ENCODE assay signal across 17 cellular contexts in the genomic region with DNA sequence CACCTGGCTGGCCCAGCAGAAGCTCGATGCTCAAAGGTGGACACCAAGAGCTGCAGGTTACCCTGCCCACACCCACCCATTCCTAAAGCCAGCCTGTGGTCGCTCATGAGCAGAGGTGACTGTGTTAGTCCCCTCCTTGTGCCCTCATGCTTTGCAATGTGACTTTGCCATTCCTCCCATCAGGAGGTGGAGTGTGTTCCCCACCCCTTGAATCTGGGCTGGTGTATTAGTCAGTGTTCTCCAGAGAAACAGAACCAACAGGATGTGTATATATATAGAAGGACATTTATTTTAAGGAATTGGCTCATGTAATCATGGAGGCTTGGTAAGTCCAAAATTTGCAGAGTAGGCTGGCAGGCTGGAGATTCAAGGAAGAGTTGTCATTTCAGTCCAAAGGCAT. TPM values are rescaled to one million over a fixed set of nuclear protein-coding genes. Genes with fewer than 3 reads are reported as not detected.
DNase-seq lines count a peak whose midpoint lies in the region; ATAC-seq and TF ChIP-seq lines count a peak whose summit lies in the region.
"Had no signal": no experiment of that assay in that cellular context is flagged by ENCODE, and none has a peak within 500 bp of the region (broad histone marks: within the 10 kb centered on the region; RNA-seq: fewer than 3 reads in every experiment).

No MANE protein-coding gene starts in this region.

- no peak overlapping the region for H3K4me2 ChIP-seq in mammary epithelial cell (ENCODE audit: insufficient read depth, low read depth, low read length)
- H3K4me2 ChIP-seq: A549, neural progenitor cell had no signal

- POLR2A ChIA-PET in HEK293T (lab: Yijun Ruan, JAX): no interaction called here

- H3K9ac ChIP-seq in mammary epithelial cell (ENCODE audit: insufficient read depth, low read length): no peak overlapping the region
- H3K9ac ChIP-seq: neural progenitor cell had no signal

- H3K27me3 ChIP-seq in right atrium auricular region (no peaks in the 10 kb centered on the region), mammary epithelial cell (ENCODE audit: insufficient read depth, low read length) (no peaks in the 10 kb centered on the region), tibial artery (no peaks in the 10 kb centered on the region)
- H3K27me3 ChIP-seq: neural progenitor cell, sigmoid colon, transverse colon had no signal

- in situ Hi-C loops in mammary epithelial cell (cut with MboI; ENCODE audit: low sequenced_read_pairs in 2 of 2): loop anchor here (5.0 to 10.0 kb wide), 2 partner anchors 52 to 55 kb away; a partner anchor contains a TSS

- H3K4me1 ChIP-seq in right atrium auricular region: peaks cover 0 to 15% of the 10 kb centered on the region in 2 donors
- peaks cover 35% of the 10 kb centered on the region for H3K4me1 ChIP-seq in mammary epithelial cell (ENCODE audit: insufficient read depth, low read length)
- peaks cover 0 to 80% (median 59%) of the 10 kb centered on the region in 4 donors for H3K4me1 ChIP-seq in tibial artery

- DNase-seq in cardiac septum (ENCODE audit: low spot score): peak; percentile 29
- no peak for DNase-seq in right atrium auricular region (ENCODE audit: low spot score)
- DNase-seq in mammary epithelial cell: peak; percentile 46
- DNase-seq in inferior parietal cortex (ENCODE audit: extremely low spot score): peak; percentile 47
- peak; percentile 52 to 80 for DNase-seq in tibial artery
- no peak for DNase-seq in HEK293T (ENCODE audit: extremely low spot score)
- no peak for DNase-seq in COR-L47 (lab: John Stamatoyannopoulos, UW)
- DNase-seq: activated CD8-positive, alpha-beta memory T cell treated with anti-CD3 and anti-CD28 coated beads for 24 hours; CD4-positive, CD25-positive, alpha-beta regulatory T cell; NCI-H748 treated with DMSO at 0.1 percent for 48 hours; transverse colon had no signal

- BruUV-seq in mammary epithelial cell (replicated peaks; lab: Mats Ljungman, UMichigan): no TSS peak

- 100% methylated on average over 2 of the region's 2 CpGs for WGBS in mammary epithelial cell (ENCODE audit: low coverage, missing lambda C conversion rate)

- CTCF ChIA-PET in mammary epithelial cell (lab: Charles Lee; ENCODE audit: low non-redundant PET) (no interaction called here), HEK293T (lab: Yijun Ruan, JAX) (no interaction called here)

- no peak for TF ChIP-seq CTCF in right atrium auricular region (IDR thresholded peaks at IDR 0.05)
- no peak for TF ChIP-seq CTCF in mammary epithelial cell (conservative IDR thresholded peaks at IDR 0.05 in 1 of 2, IDR thresholded peaks at IDR 0.05 in 1 of 2; ENCODE audit: extremely low read depth in 1 of 2, insufficient read depth in 1 of 2, low read depth in 1 of 2, low read length in 2 of 2)
- TF ChIP-seq CTCF in tibial artery (IDR thresholded peaks at IDR 0.05): no peak

- H3K9me3 ChIP-seq in right atrium auricular region: no peaks in the 10 kb centered on the region
- H3K9me3 ChIP-seq in mammary epithelial cell (replicated peaks; ENCODE audit: insufficient read depth, low read length): peaks cover 5% of the 10 kb centered on the region
- H3K9me3 ChIP-seq in tibial artery: no peaks in the 10 kb centered on the region
- H3K9me3 ChIP-seq: sigmoid colon, transverse colon had no signal

- ATAC-seq in HG03469 (IDR thresholded peaks at IDR 0.05; ENCODE audit: unreplicated experiment): no peak
- ATAC-seq: A549, foreskin keratinocyte, Panc1 had no signal

- no peaks in the 10 kb centered on the region for H4K20me1 ChIP-seq in mammary epithelial cell (ENCODE audit: insufficient read depth, low read length)

- no peak overlapping the region for H2AFZ ChIP-seq in mammary epithelial cell (ENCODE audit: low read depth, low read length)
- H2AFZ ChIP-seq: neural progenitor cell had no signal

- dilution Hi-C loops in mammary epithelial cell (cut with HindIII; ENCODE audit: low sequenced_read_pairs): no loop called here

- H3K4me3 ChIP-seq in right atrium auricular region (no peak overlapping the region), mammary epithelial cell (replicated peaks in 1 of 3; ENCODE audit: insufficient read depth in 1 of 3, low read depth in 2 of 3, low read length in 3 of 3) (no peak overlapping the region), tibial artery (no peak overlapping the region)
- H3K4me3 ChIP-seq: A549, neural progenitor cell, sigmoid colon, transverse colon had no signal

- no peaks in the 10 kb centered on the region for H3K79me2 ChIP-seq in mammary epithelial cell (ENCODE audit: insufficient read depth, low read length)

- intact Hi-C loops in cardiac septum (cut with DNase I) (loop anchor here (5.0 to 10.0 kb wide), 3 partner anchors 137 to 355 kb away; a partner anchor contains a TSS), mammary epithelial cell (cut with micrococcal nuclease) (no loop called here), tibial artery (cut with DNase I; ENCODE audit: low total_unique reads) (no loop called here)

- H3K36me3 ChIP-seq in right atrium auricular region (no peaks in the 10 kb centered on the region), mammary epithelial cell (ENCODE audit: insufficient read depth, low read length) (no peaks in the 10 kb centered on the region), tibial artery (no peaks in the 10 kb centered on the region)
- H3K36me3 ChIP-seq: neural progenitor cell, sigmoid colon, transverse colon had no signal

- H3K27ac ChIP-seq in right atrium auricular region (no peak overlapping the region), mammary epithelial cell (ENCODE audit: insufficient read depth, low read depth, low read length) (no peak overlapping the region), tibial artery (peak overlapping the region; percentile 72 to 83)
- H3K27ac ChIP-seq: A549, foreskin keratinocyte, neural progenitor cell, transverse colon had no signal

TF ChIP-seq in HEK293T, 16 proteins besides CTCF, POLR2A, EP300 and RAD21:
- TF ChIP-seq ZNF384 (IDR thresholded peaks at IDR 0.05): no peak
- TF ChIP-seq FOXA1 (IDR thresholded peaks at IDR 0.05): no peak
- TF ChIP-seq L3MBTL2 (conservative IDR thresholded peaks at IDR 0.05): no peak
- no peak for TF ChIP-seq ELF4 (IDR thresholded peaks at IDR 0.05)
- TF ChIP-seq CTBP1 (IDR thresholded peaks at IDR 0.05; ENCODE audit: borderline replicate concordance): no peak
- no peak for TF ChIP-seq TARDBP (IDR thresholded peaks at IDR 0.05)
- TF ChIP-seq, protein P1, sequence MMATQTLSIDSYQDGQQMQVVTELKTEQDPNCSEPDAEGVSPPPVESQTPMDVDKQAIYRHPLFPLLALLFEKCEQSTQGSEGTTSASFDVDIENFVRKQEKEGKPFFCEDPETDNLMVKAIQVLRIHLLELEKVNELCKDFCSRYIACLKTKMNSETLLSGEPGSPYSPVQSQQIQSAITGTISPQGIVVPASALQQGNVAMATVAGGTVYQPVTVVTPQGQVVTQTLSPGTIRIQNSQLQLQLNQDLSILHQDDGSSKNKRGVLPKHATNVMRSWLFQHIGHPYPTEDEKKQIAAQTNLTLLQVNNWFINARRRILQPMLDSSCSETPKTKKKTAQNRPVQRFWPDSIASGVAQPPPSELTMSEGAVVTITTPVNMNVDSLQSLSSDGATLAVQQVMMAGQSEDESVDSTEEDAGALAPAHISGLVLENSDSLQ (IDR thresholded peaks at IDR 0.05): no peak
- no peak for TF ChIP-seq NFRKB (IDR thresholded peaks at IDR 0.05)
- TF ChIP-seq BHLHE40 (IDR thresholded peaks at IDR 0.05; ENCODE audit: borderline replicate concordance): no peak
- TF ChIP-seq FOXK2 (IDR thresholded peaks at IDR 0.05): no peak
- TF ChIP-seq ARNT (IDR thresholded peaks at IDR 0.05): no peak
- TF ChIP-seq SUZ12 (IDR thresholded peaks at IDR 0.05): no peak
- TF ChIP-seq LEF1 (IDR thresholded peaks at IDR 0.05; ENCODE audit: borderline replicate concordance): no peak
- no peak for TF ChIP-seq HDGF (IDR thresholded peaks at IDR 0.05; ENCODE audit: borderline replicate concordance)
- TF ChIP-seq SP1 (IDR thresholded peaks at IDR 0.05): no peak
TF ChIP-seq in HEK293T: peak in this region for 0.

RNA-seq across cellular contexts. Expression of a gene that starts 54.4 kb away (rescaled TPM):
- 8.5 TPM for total RNA-seq in cardiac septum
- 10 to 100 TPM in 1 of 2 donors, 1 to 10 TPM in 1; 6.5 to 14.9 TPM for total RNA-seq in right atrium auricular region
- total RNA-seq in mammary epithelial cell: 10 to 100 TPM in 1 of 2 donors, 1 to 10 TPM in 1; 8.8 to 13.5 TPM
- polyA plus RNA-seq in mammary epithelial cell: 5.9 TPM
- 15.0 TPM for polyA minus RNA-seq in mammary epithelial cell

Comparison
In these comparisons a context has a peak if more than half of its experiments do, and no peak if none do; other contexts are left out.
1. DNase-seq: peak in cardiac septum (single experiment), mammary epithelial cell (single experiment), inferior parietal cortex (single experiment) and tibial artery (2 of 2); none in right atrium auricular region (single experiment), HEK293T (single experiment) and COR-L47 (single experiment).
2. H3K27ac ChIP-seq: peak in tibial artery (2 of 2); none in right atrium auricular region (0 of 2) and mammary epithelial cell (single experiment).